In the genomic region with DNA sequence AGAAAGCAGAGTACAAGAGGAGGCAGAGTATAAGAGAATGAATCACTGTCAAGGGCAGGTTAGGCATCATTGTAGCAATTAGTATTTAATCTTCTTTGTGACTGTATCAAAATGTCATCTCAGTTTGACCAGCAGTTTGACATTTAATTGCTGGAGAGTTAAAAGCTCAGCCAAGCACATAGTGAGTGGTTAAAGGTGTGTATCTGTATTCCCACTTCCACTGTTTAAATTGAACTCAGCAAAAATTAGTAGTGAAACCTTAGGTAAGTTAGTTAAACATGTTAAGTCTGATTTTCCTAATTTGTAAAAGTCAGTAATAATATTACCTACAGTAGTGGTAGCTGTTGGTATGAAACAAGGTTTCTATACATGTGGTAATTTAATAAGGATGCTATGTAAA, we compare ENCODE assay signal across 34 cellular contexts.
"Had no signal": no experiment of that assay in that cellular context is flagged by ENCODE, and none has a peak within 500 bp of the region (broad histone marks: within the 10 kb centered on the region; RNA-seq: fewer than 3 reads in every experiment).

No MANE protein-coding gene starts in this region.

- H3K36me3 ChIP-seq: adrenal gland, ascending aorta, brain microvascular endothelial cell, breast epithelium, cardiac muscle cell had no signal

- FAIRE-seq: astrocyte, bronchial epithelial cell had no signal

- ATAC-seq: activated naive CD4-positive, alpha-beta T cell treated with anti-CD3 and anti-CD28 coated beads, Interleukin-2, amount 50 U/mL, for 72 hours; activated naive CD8-positive, alpha-beta T cell treated with anti-CD3 and anti-CD28 coated beads, Interleukin-2, amount 50 U/mL, for 24 hours; activated T-cell treated with anti-CD3 and anti-CD28 coated beads, Interleukin-2, amount 50 U/mL, for 4 hours; activated T-cell treated with anti-CD3 and anti-CD28 coated beads, Interleukin-2, amount 50 U/mL, for 72 hours; activated T-helper 17 cell treated with anti-CD3 and anti-CD28 coated beads, Interleukin-2, amount 50 U/mL, for 72 hours; body of pancreas had no signal

- H3K4me1 ChIP-seq: adrenal gland, ascending aorta, breast epithelium had no signal

- H3K27ac ChIP-seq: adrenal gland, ascending aorta, body of pancreas, brain microvascular endothelial cell, breast epithelium, cardiac muscle cell had no signal

- H3K27me3 ChIP-seq: adrenal gland, ascending aorta, body of pancreas, brain microvascular endothelial cell, breast epithelium, cardiac muscle cell had no signal

- H3K4me3 ChIP-seq: adrenal gland, ascending aorta, body of pancreas, breast epithelium, cardiac muscle cell had no signal

- DNase-seq: activated effector memory CD4-positive, alpha-beta T cell treated with anti-CD3 and anti-CD28 coated beads, Interleukin-2, amount 50 U/mL, for 16 hours; activated effector memory CD4-positive, alpha-beta T cell treated with Interleukin-2 at 50 U/mL for 16 hours; activated gamma-delta T cell; activated gamma-delta T cell treated with Interleukin-2 at 50 U/mL for 16 hours; activated naive CD4-positive, alpha-beta T cell; activated naive CD4-positive, alpha-beta T cell treated with anti-CD3 and anti-CD28 coated beads for 36 hours; activated naive CD4-positive, alpha-beta T cell treated with anti-CD3 and anti-CD28 coated beads, Interleukin-2, amount 10 ng/mL, durations not matched to agents 7 days and 5 days; activated naive CD4-positive, alpha-beta T cell treated with anti-CD3 and anti-CD28 coated beads, Interleukin-2, amount 50 U/mL, for 16 hours; activated naive CD4-positive, alpha-beta T cell treated with Interleukin-2 at 50 U/mL for 16 hours; activated naive CD8-positive, alpha-beta T cell treated with anti-CD3 and anti-CD28 coated beads for 36 hours; activated naive CD8-positive, alpha-beta T cell treated with anti-CD3 and anti-CD28 coated beads, Interleukin-2, amount 10 ng/mL, durations not matched to agents 7 days and 5 days; activated naive CD8-positive, alpha-beta T cell treated with anti-CD3 and anti-CD28 coated beads, Interleukin-2, amount 50 U/mL, for 24 hours; activated T-cell treated with anti-CD3 and anti-CD28 coated beads, Interleukin-2, amount 50 U/mL, for 1 hour; activated T-cell treated with anti-CD3 and anti-CD28 coated beads, Interleukin-2, amount 50 U/mL, for 24 hours; activated T-cell treated with anti-CD3 and anti-CD28 coated beads, Interleukin-2, amount 50 U/mL, for 4 hours; activated T-cell treated with anti-CD3 and anti-CD28 coated beads, Interleukin-2, amount 50 U/mL, for 48 hours; activated T-cell treated with anti-CD3 and anti-CD28 coated beads, Interleukin-2, amount 50 U/mL, for 72 hours; adrenal gland; amniotic stem cell; amygdala; anterior cingulate cortex; aorta; body of pancreas; brain microvascular endothelial cell; caudate nucleus; central memory CD4-positive, alpha-beta T cell; cerebellar nuclear complex had no signal

- H3K9me3 ChIP-seq: adrenal gland, ascending aorta, body of pancreas, breast epithelium had no signal
